ENCODE assay signal across 8 cellular contexts in genomic region chr17:35432176-35433074, GRCh38. TPM values are rescaled to one million over a fixed set of nuclear protein-coding genes. Genes with fewer than 3 reads are reported as not detected.
DNase-seq lines count a peak whose midpoint lies in the region; ATAC-seq and TF ChIP-seq lines count a peak whose summit lies in the region.

Gene SLFN12, minus strand, starts transcription at chr17:35432500. Its CDS starts 9,472 bp downstream, at chr17:35423028.

- H3K36me3 ChIP-seq in adipocyte (ENCODE audit: control insufficient read depth, insufficient read depth, low read length, severe bottlenecking) (no peaks in the 10 kb centered on the region), heart right ventricle (peaks cover 0 to 24% (median 0%) of the 10 kb centered on the region in 9 donors), psoas muscle (ENCODE audit: insufficient read depth in 1 of 2, low read depth in 1 of 2) (no peaks in the 10 kb centered on the region)

- H3K27ac ChIP-seq in RWPE1, result peak within 1 kb of the TSS; percentile 49
- H3K27ac ChIP-seq in heart right ventricle, result peak within 1 kb of the TSS; percentile 83 to 95 (median 92)
- H3K27ac ChIP-seq in psoas muscle, result peak within 1 kb of the TSS; percentile 71

- peak; percentile 82 for ATAC-seq in HG02759 (IDR thresholded peaks at IDR 0.05; ENCODE audit: unreplicated experiment)
- peak; percentile 87 to 96 (median 92) for ATAC-seq in heart right ventricle
- ATAC-seq in psoas muscle, result peak; percentile 47 to 89 (median 81)

- TF ChIP-seq CTCF in RWPE1 (conservative IDR thresholded peaks at IDR 0.05; ENCODE audit: low read depth), result no peak
- TF ChIP-seq CTCF in heart right ventricle (IDR thresholded peaks at IDR 0.05), result no peak
- no peak for TF ChIP-seq CTCF in psoas muscle (IDR thresholded peaks at IDR 0.05)

- intact Hi-C loops in heart right ventricle (cut with DNase I), result loop anchor here in 5 of 10 donors (2.0 to 10.0 kb wide), 8 partner anchors 52 to 188 kb away; partner anchors contain the start of genes SLFN11 (in 2 of the 5), SLFN12L (in 1 of the 5) and SLFN5 (in 1 of the 5)
- intact Hi-C loops in psoas muscle (cut with DNase I), result loop anchor here in 1 of 2 donors (10.0 kb wide), 1 partner anchor 118 kb away; no protein-coding TSS in a partner anchor

- H3K9me3 ChIP-seq in adipocyte (ENCODE audit: control insufficient read depth, low read length) (no peaks in the 10 kb centered on the region), heart right ventricle (no peaks in the 10 kb centered on the region), psoas muscle (no peaks in the 10 kb centered on the region)

- H3K4me1 ChIP-seq in adipocyte (ENCODE audit: control insufficient read depth, insufficient read depth, low read length) (peaks cover 28% of the 10 kb centered on the region), heart right ventricle (peaks cover 0 to 52% (median 27%) of the 10 kb centered on the region in 9 donors), psoas muscle (no peaks in the 10 kb centered on the region)

- peak within 1 kb of the TSS; percentile 97 for H3K9ac ChIP-seq in adipocyte (ENCODE audit: low read length)

- H3K4me3 ChIP-seq in adipocyte (ENCODE audit: low read length), result peak within 1 kb of the TSS; percentile 92
- peak within 1 kb of the TSS; percentile 50 to 73 (median 64) for H3K4me3 ChIP-seq in heart right ventricle
- peak within 1 kb of the TSS; percentile 70 for H3K4me3 ChIP-seq in psoas muscle

- POLR2A ChIA-PET in RWPE1 (lab: Yijun Ruan, JAX; ENCODE audit: low non-redundant PET), result no interaction called here
- POLR2A ChIA-PET in HEK293T (lab: Yijun Ruan, JAX), result no interaction called here

- CTCF ChIA-PET in RWPE1 (lab: Yijun Ruan, JAX), result interaction anchor here (0.7 kb wide), 1 partner anchor 243 kb away, joined by 3 read pairs; no protein-coding TSS in a partner anchor
- CTCF ChIA-PET in HEK293T (lab: Yijun Ruan, JAX), result interaction anchor here (0.6 kb wide), 1 partner anchor 107 kb away, joined by 5 read pairs; no protein-coding TSS in a partner anchor

- H3K27me3 ChIP-seq in adipocyte (replicated peaks; ENCODE audit: control insufficient read depth, insufficient read depth, low read length), result no peaks in the 10 kb centered on the region
- H3K27me3 ChIP-seq in heart right ventricle, result peaks cover 0 to 2% (median 0%) of the 10 kb centered on the region in 7 donors
- H3K27me3 ChIP-seq in psoas muscle (ENCODE audit: insufficient read depth in 3 of 3, low read length in 2 of 3), result peaks cover 2 to 22% (median 2%) of the 10 kb centered on the region in 3 donors

- DNase-seq in RWPE1 (ENCODE audit: low spot score) (no peak), adipocyte (ENCODE audit: low read depth) (peak; percentile 97), heart right ventricle (peak in 1 of 2 donors; percentile 79), psoas muscle (peak; percentile 49 to 57), NCI-H1048 (lab: John Stamatoyannopoulos, UW) (no peak), HEK293T (ENCODE audit: extremely low spot score) (no peak)

- 5 to 19% methylated on average over 22 of the region's 22 CpGs for WGBS in heart right ventricle, 2 donors
- 5 to 24% (median 11%) methylated on average over 21 to 22 of the region's 22 CpGs for WGBS in psoas muscle, 3 donors

- peak; percentile 36 for TF ChIP-seq POLR2A in GM15510 (IDR thresholded peaks at IDR 0.05; ENCODE audit: borderline replicate concordance, extremely low read depth, insufficient read length)

TF ChIP-seq in HEK293T, 16 proteins besides CTCF, POLR2A, EP300 and RAD21:
- no peak for TF ChIP-seq SP1 (IDR thresholded peaks at IDR 0.05)
- TF ChIP-seq ARNT (IDR thresholded peaks at IDR 0.05), result no peak
- TF ChIP-seq L3MBTL2 (conservative IDR thresholded peaks at IDR 0.05), result no peak
- TF ChIP-seq CTBP1 (IDR thresholded peaks at IDR 0.05; ENCODE audit: borderline replicate concordance), result no peak
- TF ChIP-seq LEF1 (IDR thresholded peaks at IDR 0.05; ENCODE audit: borderline replicate concordance), result no peak
- no peak for TF ChIP-seq NFRKB (IDR thresholded peaks at IDR 0.05)
- TF ChIP-seq BHLHE40 (IDR thresholded peaks at IDR 0.05; ENCODE audit: borderline replicate concordance), result no peak
- no peak for TF ChIP-seq FOXM1 (IDR thresholded peaks at IDR 0.05; ENCODE audit: borderline replicate concordance)
- TF ChIP-seq PKNOX1 (IDR thresholded peaks at IDR 0.05), result no peak
- no peak for TF ChIP-seq ELF4 (IDR thresholded peaks at IDR 0.05)
- no peak for TF ChIP-seq FOXK2 (IDR thresholded peaks at IDR 0.05)
- TF ChIP-seq HDGF (IDR thresholded peaks at IDR 0.05; ENCODE audit: borderline replicate concordance), result no peak
- no peak for TF ChIP-seq SUZ12 (IDR thresholded peaks at IDR 0.05)
- no peak for TF ChIP-seq FOXA1 (IDR thresholded peaks at IDR 0.05)
- no peak for TF ChIP-seq ZNF384 (IDR thresholded peaks at IDR 0.05)
- TF ChIP-seq TARDBP (IDR thresholded peaks at IDR 0.05), result no peak

RNA-seq across cellular contexts. Expression of gene SLFN12, which starts in this region (rescaled TPM):
- total RNA-seq in heart right ventricle (1 to 10 TPM; 2.0 to 7.8 (median 4.0) TPM), psoas muscle (1 to 10 TPM; 1.3 to 3.8 (median 1.9) TPM)
- polyA plus RNA-seq in heart right ventricle (1 to 10 TPM in 1 of 2 donors, under 1 TPM in 1; 0.96 to 3.7 TPM), psoas muscle (under 1 TPM; 0.34 to 0.92 (median 0.62) TPM)

Comparison
In these comparisons a context has a peak if more than half of its experiments do, and no peak if none do; other contexts are left out.
1. DNase-seq: peak in adipocyte (single experiment) and psoas muscle (2 of 2); none in RWPE1 (single experiment), NCI-H1048 (single experiment) and HEK293T (single experiment).
2. Peak in every context shown above with its lines, with median percentiles within 50 percentile points of each other: ATAC-seq, H3K27ac ChIP-seq and H3K4me3 ChIP-seq.